19 cellular contexts compared by ENCODE assay signal in genomic region chr1:212785871-212786270, GRCh38. TPM values are rescaled to one million over a fixed set of nuclear protein-coding genes. Genes with fewer than 3 reads are reported as not detected.
A peak's percentile ranks its signal among the peaks of the same experiment; 100 is the strongest.
DNase-seq lines count a peak whose midpoint lies in the region; ATAC-seq, FAIRE-seq and TF ChIP-seq lines count a peak whose summit lies in the region.
"Had no signal": no experiment of that assay in that cellular context is flagged by ENCODE, and none has a peak within 500 bp of the region (broad histone marks: within the 10 kb centered on the region; RNA-seq: fewer than 3 reads in every experiment).

No MANE protein-coding gene starts in this region.

- TF ChIP-seq EP300 in K562 (IDR thresholded peaks at IDR 0.05; ENCODE audit: low read length), result no peak

- no peaks in the 10 kb centered on the region for H3K27me3 ChIP-seq in K562 (ENCODE audit: control insufficient read depth in 2 of 2, insufficient read depth in 2 of 2, low read length in 2 of 2)
- H3K27me3 ChIP-seq in uterus, result no peaks in the 10 kb centered on the region
- H3K27me3 ChIP-seq: BLaER1 treated with 17β-estradiol and CSF1 and Interleukin-3, amounts not matched to agents 10 nM and 100 nM had no signal

- H3K4me2 ChIP-seq in K562 (ENCODE audit: insufficient read depth, low read length), result no peak overlapping the region
- H3K4me2 ChIP-seq: BLaER1 treated with 17β-estradiol and CSF1 and Interleukin-3, amounts not matched to agents 10 nM and 100 nM had no signal

- no peak overlapping the region for H3K27ac ChIP-seq in HEK293 (ENCODE audit: extremely low read depth, low read depth, low read length)
- H3K27ac ChIP-seq in K562 (ENCODE audit: extremely low read depth, low read depth, low read length), result no peak overlapping the region
- H3K27ac ChIP-seq in uterus, result no peak overlapping the region
- H3K27ac ChIP-seq: BLaER1 treated with 17β-estradiol and CSF1 and Interleukin-3, amounts not matched to agents 10 nM and 100 nM had no signal

- DNase-seq in activated naive CD8-positive, alpha-beta T cell treated with anti-CD3 and anti-CD28 coated beads, Interleukin-2, amount 50 U/mL, for 24 hours, result no peak
- DNase-seq in K562 (ENCODE audit: extremely low read depth in 1 of 4, low spot score in 3 of 4) (no peak), uterus (no peak), hepatic stellate cell (ENCODE audit: low spot score) (no peak)
- DNase-seq in stimulated activated naive B cell treated with anti-CD40 and anti-IgM and Interleukin-4, amounts not matched to agents 10 μg/mL and 1 μg/mL and 100 μg/mL, for 72 hours, result no peak
- DNase-seq: Calu3; CD8-positive, alpha-beta T cell; DMS 273 treated with DMSO at 0.1 percent for 48 hours; DMS53; DND-41; EL; GOT3; H7 had no signal

- H2AFZ ChIP-seq in K562 (ENCODE audit: low read depth, low read length), result no peak overlapping the region

- H3K79me2 ChIP-seq in K562 (ENCODE audit: control insufficient read depth, insufficient read depth, low read length), result peaks cover 38% of the 10 kb centered on the region

- H3K4me3 Mint-ChIP-seq in activated naive CD8-positive, alpha-beta T cell, result no peak overlapping the region
- no peak overlapping the region for H3K4me3 Mint-ChIP-seq in activated naive CD8-positive, alpha-beta T cell treated with anti-CD3 and anti-CD28 coated beads, Interleukin-2, amount 50 U/mL, for 24 hours
- H3K4me3 Mint-ChIP-seq in stimulated activated naive B cell treated with anti-CD40 and anti-IgM and Interleukin-4, amounts not matched to agents 10 μg/mL and 1 μg/mL and 100 μg/mL, for 72 hours, result no peak overlapping the region
- H3K4me3 Mint-ChIP-seq: B cell; CD8-positive, alpha-beta T cell had no signal

- H3K9me3 ChIP-seq in HEK293 (ENCODE audit: control insufficient read depth, insufficient read depth, low read depth, low read length), result no peaks in the 10 kb centered on the region
- H3K9me3 ChIP-seq in K562 (replicated peaks; ENCODE audit: control insufficient read depth, insufficient read depth, low read depth, low read length), result no peaks in the 10 kb centered on the region
- no peaks in the 10 kb centered on the region for H3K9me3 ChIP-seq in uterus
- H3K9me3 ChIP-seq: BLaER1 treated with 17β-estradiol and CSF1 and Interleukin-3, amounts not matched to agents 10 nM and 100 nM had no signal

- H3K4me1 ChIP-seq in HEK293 (ENCODE audit: control insufficient read depth, insufficient read depth, low read length) (no peaks in the 10 kb centered on the region), K562 (replicated peaks in 1 of 2; ENCODE audit: control insufficient read depth in 2 of 2, insufficient read depth in 2 of 2, low read length in 2 of 2) (peaks cover 3 to 8% of the 10 kb centered on the region in 2 experiments; a peak in 3 of 5 replicates), uterus (peaks cover 0 to 15% of the 10 kb centered on the region in 2 donors)

- H3K27ac Mint-ChIP-seq in activated naive CD8-positive, alpha-beta T cell, result peak overlapping the region; percentile 58
- no peak overlapping the region for H3K27ac Mint-ChIP-seq in activated naive CD8-positive, alpha-beta T cell treated with anti-CD3 and anti-CD28 coated beads, Interleukin-2, amount 50 U/mL, for 24 hours
- H3K27ac Mint-ChIP-seq in stimulated activated naive B cell treated with anti-CD40 and anti-IgM and Interleukin-4, amounts not matched to agents 10 μg/mL and 1 μg/mL and 100 μg/mL, for 72 hours, result peak overlapping the region; percentile 81
- H3K27ac Mint-ChIP-seq: B cell; CD8-positive, alpha-beta T cell had no signal

- H3K9ac ChIP-seq in K562 (ENCODE audit: insufficient read depth in 1 of 2, low read depth in 2 of 2, low read length in 2 of 2), result no peak overlapping the region

- intact Hi-C loops in K562 (cut with micrococcal nuclease), result no loop called here
- intact Hi-C loops in uterus (cut with DNase I; ENCODE audit: low total_unique reads), result loop anchor here (10.0 kb wide), 1 partner anchor 121 kb away; no protein-coding TSS in a partner anchor

- POLR2A ChIA-PET in HEK293 (lab: Yijun Ruan, JAX), result no interaction called here
- POLR2A ChIA-PET in K562 (lab: Yijun Ruan, JAX), result interaction anchor here (0.6 to 0.8 kb wide), 2 partner anchors 45 to 326 kb away, joined by 4 read pairs; no protein-coding TSS in a partner anchor

- in situ Hi-C loops in K562 (cut with MboI), result no loop called here

- CTCF ChIA-PET in HEK293 (lab: Yijun Ruan, JAX), result interaction anchor here (0.6 to 2.1 kb wide), 4 partner anchors 69 to 1105 kb away, joined by 3 to 9 read pairs (median 4); no protein-coding TSS in a partner anchor
- CTCF ChIA-PET in K562 (lab: Yijun Ruan, JAX; ENCODE audit: low intra/inter-chr PET ratio), result interaction anchor here (0.5 kb wide), 1 partner anchor 110 kb away, joined by 3 read pairs; no protein-coding TSS in a partner anchor

- ATAC-seq in activated naive CD8-positive, alpha-beta T cell treated with anti-CD3 and anti-CD28 coated beads, Interleukin-2, amount 50 U/mL, for 24 hours, result no peak
- ATAC-seq in K562, result no peak
- ATAC-seq in stimulated activated naive B cell treated with anti-CD40 and anti-IgM and Interleukin-4, amounts not matched to agents 10 μg/mL and 1 μg/mL and 100 μg/mL, for 72 hours (replicated peaks), result no peak
- ATAC-seq: CD8-positive, alpha-beta T cell; GM12878; HCT116 had no signal

- TF ChIP-seq POLR2A in K562 (conservative IDR thresholded peaks at IDR 0.05) (no peak), uterus (IDR thresholded peaks at IDR 0.05) (no peak)

- peaks cover 23% of the 10 kb centered on the region for H3K4me1 Mint-ChIP-seq in activated naive CD8-positive, alpha-beta T cell (ENCODE audit: low read depth)
- H3K4me1 Mint-ChIP-seq in activated naive CD8-positive, alpha-beta T cell treated with anti-CD3 and anti-CD28 coated beads, Interleukin-2, amount 50 U/mL, for 24 hours, result peaks cover 21% of the 10 kb centered on the region
- H3K4me1 Mint-ChIP-seq in stimulated activated naive B cell treated with anti-CD40 and anti-IgM and Interleukin-4, amounts not matched to agents 10 μg/mL and 1 μg/mL and 100 μg/mL, for 72 hours, result peaks cover 9 to 26% of the 10 kb centered on the region in 2 donors

- H3K9me1 ChIP-seq in K562 (ENCODE audit: control insufficient read depth, insufficient read depth, low read length), result no peaks in the 10 kb centered on the region

- no peaks in the 10 kb centered on the region for H3K36me3 Mint-ChIP-seq in activated naive CD8-positive, alpha-beta T cell
- H3K36me3 Mint-ChIP-seq in activated naive CD8-positive, alpha-beta T cell treated with anti-CD3 and anti-CD28 coated beads, Interleukin-2, amount 50 U/mL, for 24 hours (ENCODE audit: low read depth), result peaks cover 27% of the 10 kb centered on the region
- H3K36me3 Mint-ChIP-seq in stimulated activated naive B cell treated with anti-CD40 and anti-IgM and Interleukin-4, amounts not matched to agents 10 μg/mL and 1 μg/mL and 100 μg/mL, for 72 hours, result peaks cover 12 to 27% of the 10 kb centered on the region in 2 donors

- BruUV-seq in K562 (replicated peaks; lab: Mats Ljungman, UMichigan), result no TSS peak

- no peak for TF ChIP-seq RAD21 in K562 (CRISPR knock-in tag; conservative IDR thresholded peaks at IDR 0.05 in 1 of 2, IDR thresholded peaks at IDR 0.05 in 1 of 2)

- no peak for FAIRE-seq in K562 (lab: Jason Lieb, UNC)
- FAIRE-seq: GM12878 had no signal

- H4K20me1 ChIP-seq in K562 (replicated peaks; ENCODE audit: control insufficient read depth, insufficient read depth, low read length), result no peaks in the 10 kb centered on the region
- H4K20me1 ChIP-seq: BLaER1 treated with 17β-estradiol and CSF1 and Interleukin-3, amounts not matched to agents 10 nM and 100 nM had no signal

- H3K27me3 Mint-ChIP-seq in activated naive CD8-positive, alpha-beta T cell, result no peaks in the 10 kb centered on the region
- H3K27me3 Mint-ChIP-seq in activated naive CD8-positive, alpha-beta T cell treated with anti-CD3 and anti-CD28 coated beads, Interleukin-2, amount 50 U/mL, for 24 hours, result no peaks in the 10 kb centered on the region
- no peaks in the 10 kb centered on the region for H3K27me3 Mint-ChIP-seq in stimulated activated naive B cell treated with anti-CD40 and anti-IgM and Interleukin-4, amounts not matched to agents 10 μg/mL and 1 μg/mL and 100 μg/mL, for 72 hours
- H3K27me3 Mint-ChIP-seq: B cell had no signal

- H3K36me3 ChIP-seq in HEK293 (ENCODE audit: control insufficient read depth in 2 of 2, insufficient read depth in 1 of 2, low read length in 2 of 2) (peaks cover 26 to 60% of the 10 kb centered on the region in 2 experiments), K562 (ENCODE audit: control insufficient read depth, insufficient read depth, low read length) (peaks cover 74% of the 10 kb centered on the region), uterus (no peaks in the 10 kb centered on the region)

- H3K9me3 Mint-ChIP-seq in activated naive CD8-positive, alpha-beta T cell (ENCODE audit: low read depth), result no peaks in the 10 kb centered on the region
- no peaks in the 10 kb centered on the region for H3K9me3 Mint-ChIP-seq in activated naive CD8-positive, alpha-beta T cell treated with anti-CD3 and anti-CD28 coated beads, Interleukin-2, amount 50 U/mL, for 24 hours
- H3K9me3 Mint-ChIP-seq in stimulated activated naive B cell treated with anti-CD40 and anti-IgM and Interleukin-4, amounts not matched to agents 10 μg/mL and 1 μg/mL and 100 μg/mL, for 72 hours, result no peaks in the 10 kb centered on the region
- H3K9me3 Mint-ChIP-seq: CD8-positive, alpha-beta T cell had no signal

- 92% methylated on average over 1 of the region's 1 CpG for WGBS in K562 (ENCODE audit: insufficient coverage, low coverage, missing lambda C conversion rate)

- H3K4me3 ChIP-seq in HEK293 (ENCODE audit: low read depth, low read length) (no peak overlapping the region), K562 (no peak overlapping the region), uterus (no peak overlapping the region)
- H3K4me3 ChIP-seq: BLaER1 treated with 17β-estradiol and CSF1 and Interleukin-3, amounts not matched to agents 10 nM and 100 nM; GM12878 had no signal

- TF ChIP-seq CTCF in HEK293 (tag by site-specific recombination; IDR thresholded peaks at IDR 0.05) (no peak), K562 (IDR thresholded peaks at IDR 0.05 in 2 of 3, conservative IDR thresholded peaks at IDR 0.05 in 1 of 3; ENCODE audit: insufficient read depth in 2 of 3, low read depth in 1 of 3, low read length in 3 of 3) (no peak), uterus (IDR thresholded peaks at IDR 0.05) (no peak)

RNA-seq across cellular contexts. Expression of gene NSL1, which starts 5.7 kb away (rescaled TPM):
- 68.3 and 152 TPM in 2 replicates for total RNA-seq in K562 (2011; cell fraction: chromatin; rRNA removed; ENCODE audit: low replicate concordance)
- 51.7 and 54.7 TPM in 2 replicates for total RNA-seq in K562 (2011; cell fraction: nucleolus; rRNA removed)
- total RNA-seq in K562 (2011; cell fraction: nucleoplasm; rRNA removed), result 109 and 198 TPM in 2 replicates
- total RNA-seq in K562 (2014; rRNA removed) (52.7 and 56.0 TPM in 2 replicates), K562 (2014; rRNA removed; fragmentation: Illumina TruSeq; extraction: Trizol) (54.8 and 58.5 TPM in 2 replicates), K562 (2015; rRNA removed; fragmentation: Illumina TruSeq; extraction: Trizol) (51.9 and 53.5 TPM in 2 replicates), K562 (2021) (59.1 and 65.4 TPM in 2 replicates), uterus (10 to 100 TPM; 39.1 to 73.8 (median 60.5) TPM)
- polyA plus RNA-seq in K562 (2011; rRNA removed) (52.3 and 79.7 TPM in 2 replicates), K562 (2014; fragmentation: Illumina TruSeq; extraction: Trizol) (57.7 and 63.6 TPM in 2 replicates), K562 (2014; fragmentation: Nextera tagmentation; extraction: Ambion mirVana) (100 to 1,000 TPM in 1 of 2 experiments, 10 to 100 TPM in 1; 85.9 to 105 TPM), K562 (2014; rRNA removed) (74.0 and 108 TPM in 2 replicates)
- polyA plus RNA-seq in K562 (2011; cell fraction: cytosol; rRNA removed), result 41.6 and 68.1 TPM in 2 replicates
- 28.7 and 32.7 TPM in 2 replicates for polyA plus RNA-seq in K562 (2011; cell fraction: nucleus; rRNA removed)
- polyA plus RNA-seq in K562 (2012), result 42.5 and 47.5 TPM in 2 replicates
- 41.2 and 43.1 TPM in 2 replicates for polyA minus RNA-seq in K562 (2011; rRNA and poly(A)+ RNA removed)
- polyA minus RNA-seq in K562 (2011; cell fraction: cytosol; rRNA and poly(A)+ RNA removed), result 23.0 and 28.3 TPM in 2 replicates
- 43.8 and 74.5 TPM in 2 replicates for polyA minus RNA-seq in K562 (2011; cell fraction: nucleus; rRNA and poly(A)+ RNA removed)

RNA-seq across cellular contexts. Expression of gene TATDN3, which starts 5.8 kb away (rescaled TPM):
- 26.3 and 65.1 TPM in 2 replicates for total RNA-seq in K562 (2011; cell fraction: chromatin; rRNA removed; ENCODE audit: low replicate concordance)
- total RNA-seq in K562 (2011; cell fraction: nucleolus; rRNA removed), result 14.8 and 16.3 TPM in 2 replicates
- 28.2 and 42.8 TPM in 2 replicates for total RNA-seq in K562 (2011; cell fraction: nucleoplasm; rRNA removed)
- total RNA-seq in K562 (2014; rRNA removed) (18.3 and 19.0 TPM in 2 replicates), K562 (2014; rRNA removed; fragmentation: Illumina TruSeq; extraction: Trizol) (33.3 and 41.3 TPM in 2 replicates), K562 (2015; rRNA removed; fragmentation: Illumina TruSeq; extraction: Trizol) (20.1 and 21.3 TPM in 2 replicates), K562 (2021) (24.5 and 28.2 TPM in 2 replicates), uterus (10 to 100 TPM in 3 of 4 donors, 1 to 10 TPM in 1; 8.2 to 27.4 (median 17.5) TPM)
- polyA plus RNA-seq in K562 (2011; rRNA removed) (35.0 and 46.9 TPM in 2 replicates), K562 (2014; fragmentation: Illumina TruSeq; extraction: Trizol) (22.8 and 26.8 TPM in 2 replicates), K562 (2014; fragmentation: Nextera tagmentation; extraction: Ambion mirVana) (10 to 100 TPM; 68.1 to 79.9 TPM), K562 (2014; rRNA removed) (25.0 and 25.2 TPM in 2 replicates)
- 9.9 and 17.6 TPM in 2 replicates for polyA plus RNA-seq in K562 (2011; cell fraction: cytosol; rRNA removed)
- 11.3 and 14.2 TPM in 2 replicates for polyA plus RNA-seq in K562 (2011; cell fraction: nucleus; rRNA removed)
- 20.2 and 29.8 TPM in 2 replicates for polyA plus RNA-seq in K562 (2012)
- 34.8 and 38.7 TPM in 2 replicates for polyA minus RNA-seq in K562 (2011; rRNA and poly(A)+ RNA removed)
- polyA minus RNA-seq in K562 (2011; cell fraction: cytosol; rRNA and poly(A)+ RNA removed), result 7.4 and 12.8 TPM in 2 replicates
- 9.4 and 18.4 TPM in 2 replicates for polyA minus RNA-seq in K562 (2011; cell fraction: nucleus; rRNA and poly(A)+ RNA removed)
